32 cellular contexts compared by ENCODE assay signal in the genomic region with DNA sequence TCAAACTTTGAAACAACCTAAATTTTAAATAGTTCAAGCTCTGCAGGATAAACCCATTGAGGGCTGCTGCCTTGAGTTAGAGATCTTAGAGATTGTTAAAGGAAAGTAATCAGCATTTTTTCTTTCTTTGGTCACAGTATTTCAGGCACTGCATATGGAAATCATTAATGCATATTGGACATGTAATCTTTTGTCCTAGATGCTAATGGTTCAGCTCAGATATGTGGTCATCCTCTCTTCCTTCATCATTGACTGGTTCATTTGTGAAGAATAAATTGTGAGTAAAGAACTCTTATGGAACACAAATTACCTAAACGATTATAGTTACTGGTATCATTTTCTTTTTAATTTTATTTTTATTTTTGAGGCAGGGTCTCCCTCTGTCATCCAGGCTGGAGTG.
"Had no signal": no experiment of that assay in that cellular context is flagged by ENCODE, and none has a peak within 500 bp of the region (broad histone marks: within the 10 kb centered on the region; RNA-seq: fewer than 3 reads in every experiment).

No MANE protein-coding gene starts in this region.

- H3K36me3 ChIP-seq: adrenal gland, ascending aorta, brain microvascular endothelial cell, breast epithelium, cardiac muscle cell had no signal

- H3K9me3 ChIP-seq: ascending aorta, body of pancreas, breast epithelium had no signal

- DNase-seq: activated effector memory CD4-positive, alpha-beta T cell treated with anti-CD3 and anti-CD28 coated beads, Interleukin-2, amount 50 U/mL, for 16 hours; activated effector memory CD4-positive, alpha-beta T cell treated with Interleukin-2 at 50 U/mL for 16 hours; activated gamma-delta T cell; activated gamma-delta T cell treated with Interleukin-2 at 50 U/mL for 16 hours; activated naive CD4-positive, alpha-beta T cell; activated naive CD4-positive, alpha-beta T cell treated with anti-CD3 and anti-CD28 coated beads for 36 hours; activated naive CD4-positive, alpha-beta T cell treated with anti-CD3 and anti-CD28 coated beads, Interleukin-2, amount 10 ng/mL, durations not matched to agents 7 days and 5 days; activated naive CD4-positive, alpha-beta T cell treated with anti-CD3 and anti-CD28 coated beads, Interleukin-2, amount 50 U/mL, for 16 hours; activated naive CD4-positive, alpha-beta T cell treated with Interleukin-2 at 50 U/mL for 16 hours; activated naive CD8-positive, alpha-beta T cell treated with anti-CD3 and anti-CD28 coated beads for 36 hours; activated naive CD8-positive, alpha-beta T cell treated with anti-CD3 and anti-CD28 coated beads, Interleukin-2, amount 10 ng/mL, durations not matched to agents 7 days and 5 days; activated naive CD8-positive, alpha-beta T cell treated with anti-CD3 and anti-CD28 coated beads, Interleukin-2, amount 50 U/mL, for 24 hours; activated T-cell treated with anti-CD3 and anti-CD28 coated beads, Interleukin-2, amount 50 U/mL, for 1 hour; activated T-cell treated with anti-CD3 and anti-CD28 coated beads, Interleukin-2, amount 50 U/mL, for 24 hours; activated T-cell treated with anti-CD3 and anti-CD28 coated beads, Interleukin-2, amount 50 U/mL, for 4 hours; activated T-cell treated with anti-CD3 and anti-CD28 coated beads, Interleukin-2, amount 50 U/mL, for 48 hours; activated T-cell treated with anti-CD3 and anti-CD28 coated beads, Interleukin-2, amount 50 U/mL, for 72 hours; adrenal gland; amniotic stem cell; amygdala; anterior cingulate cortex; aorta; body of pancreas; brain microvascular endothelial cell; caudate nucleus; central memory CD4-positive, alpha-beta T cell; cerebellar nuclear complex had no signal

- H3K27me3 ChIP-seq: adrenal gland, ascending aorta, body of pancreas, brain microvascular endothelial cell, breast epithelium had no signal

- H3K4me3 ChIP-seq: adrenal gland, ascending aorta, body of pancreas, breast epithelium, cardiac muscle cell had no signal

- ATAC-seq: activated naive CD4-positive, alpha-beta T cell treated with anti-CD3 and anti-CD28 coated beads, Interleukin-2, amount 50 U/mL, for 72 hours; activated naive CD8-positive, alpha-beta T cell treated with anti-CD3 and anti-CD28 coated beads, Interleukin-2, amount 50 U/mL, for 24 hours; activated T-cell treated with anti-CD3 and anti-CD28 coated beads, Interleukin-2, amount 50 U/mL, for 4 hours; activated T-cell treated with anti-CD3 and anti-CD28 coated beads, Interleukin-2, amount 50 U/mL, for 72 hours; activated T-helper 17 cell treated with anti-CD3 and anti-CD28 coated beads, Interleukin-2, amount 50 U/mL, for 72 hours; body of pancreas had no signal

- H3K4me1 ChIP-seq: ascending aorta, breast epithelium had no signal

- H3K27ac ChIP-seq: adrenal gland, ascending aorta, body of pancreas, brain microvascular endothelial cell, breast epithelium, cardiac muscle cell had no signal
